ENCODE assay signal across 20 cellular contexts in the genomic region with DNA sequence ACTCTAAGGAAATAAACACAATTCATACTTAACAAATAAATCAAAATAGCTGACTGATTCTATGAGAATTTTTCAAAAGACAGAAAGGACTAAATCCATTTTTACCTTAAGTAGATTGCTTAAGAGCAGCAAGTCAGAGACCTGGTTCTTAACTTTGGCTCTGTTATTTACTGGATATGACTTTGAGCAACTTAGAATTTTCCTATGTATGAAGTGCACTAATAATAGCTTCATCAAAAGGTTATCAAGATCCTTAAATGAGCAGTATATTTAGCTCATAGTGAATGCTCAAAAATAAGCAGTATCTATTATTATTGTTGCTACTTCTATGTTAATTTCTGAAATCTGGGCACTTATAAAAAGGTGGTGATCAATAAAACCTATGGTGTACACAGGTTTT.
"Had no signal": no experiment of that assay in that cellular context is flagged by ENCODE, and none has a peak within 500 bp of the region (broad histone marks: within the 10 kb centered on the region; RNA-seq: fewer than 3 reads in every experiment).

No MANE protein-coding gene starts in this region.

- H3K27me3 Mint-ChIP-seq: dendritic cell treated with granulocyte-macrophage colony-stimulating factor and Interleukin-4, amounts not matched to agents 40 ng/mL and 50 ng/mL, for 4 days; effector memory CD8-positive, alpha-beta T cell had no signal

- DNase-seq: colonic mucosa; cortex of kidney; dermis blood vessel endothelial cell; dorsolateral prefrontal cortex; effector CD4-positive, alpha-beta T cell; effector CD8-positive, alpha-beta T cell; effector memory CD4-positive, alpha-beta T cell; effector memory CD8-positive, alpha-beta T cell; endodermal cell; erythroblast; esophagus squamous epithelium; foreskin fibroblast; foreskin keratinocyte; foreskin melanocyte; gastrocnemius medialis; glutamatergic neuron; head of caudate nucleus; heart left ventricle; heart right ventricle had no signal

- H3K4me1 Mint-ChIP-seq: endodermal cell had no signal

- H3K27ac Mint-ChIP-seq: dendritic cell treated with granulocyte-macrophage colony-stimulating factor and Interleukin-4, amounts not matched to agents 40 ng/mL and 50 ng/mL, for 4 days; effector memory CD8-positive, alpha-beta T cell; endodermal cell had no signal

- H3K4me3 Mint-ChIP-seq: dendritic cell treated with granulocyte-macrophage colony-stimulating factor and Interleukin-4, amounts not matched to agents 40 ng/mL and 50 ng/mL, for 4 days; effector memory CD8-positive, alpha-beta T cell; endodermal cell had no signal
